In genomic region chr1:234961468-234962339, GRCh38 we compare ENCODE assay signal across 8 cellular contexts.
DNase-seq lines count a peak whose midpoint lies in the region; ATAC-seq and TF ChIP-seq lines count a peak whose summit lies in the region.

No MANE protein-coding gene starts in this region.

- peak in 1 of 4 donors; percentile 28 for TF ChIP-seq POLR2A in upper lobe of left lung (IDR thresholded peaks at IDR 0.05)

- ATAC-seq in lower lobe of right lung (peak; percentile 37 to 45), upper lobe of left lung (ENCODE audit: low FRiP score in 2 of 2) (peak; percentile 63 to 68)

- H3K4me1 ChIP-seq in lower lobe of right lung (peaks cover 86% of the 10 kb centered on the region), upper lobe of left lung (peaks cover 58 to 81% (median 68%) of the 10 kb centered on the region in 4 donors)

- H3K27me3 Mint-ChIP-seq in activated naive CD4-positive, alpha-beta T cell treated with anti-CD3 and anti-CD28 coated beads for 36 hours (ENCODE audit: low read depth) = no peaks in the 10 kb centered on the region

- no peak for TF ChIP-seq CTCF in LNCaP clone FGC (IDR thresholded peaks at IDR 0.05; ENCODE audit: control insufficient read depth, extremely low read depth, insufficient read depth)
- no peak for TF ChIP-seq CTCF in astrocyte of the spinal cord (IDR thresholded peaks at IDR 0.05; ENCODE audit: low read depth, low read length)
- no peak for TF ChIP-seq CTCF in lower lobe of right lung (IDR thresholded peaks at IDR 0.05)
- TF ChIP-seq CTCF in upper lobe of left lung (IDR thresholded peaks at IDR 0.05) = no peak

- in situ Hi-C loops in astrocyte of the spinal cord (cut with HindIII; ENCODE audit: low sequenced_read_pairs) = loop anchor here (25.0 kb wide), 2 partner anchors 224 to 349 kb away; partner anchors contain the start of gene IRF2BP2

- no peak for TF ChIP-seq EP300 in upper lobe of left lung (IDR thresholded peaks at IDR 0.05)

- H3K4me3 Mint-ChIP-seq in activated naive CD4-positive, alpha-beta T cell treated with anti-CD3 and anti-CD28 coated beads for 36 hours = peak overlapping the region; percentile 23

- H3K4me1 Mint-ChIP-seq in activated naive CD4-positive, alpha-beta T cell treated with anti-CD3 and anti-CD28 coated beads for 36 hours (ENCODE audit: low read depth) = peaks cover 88% of the 10 kb centered on the region

- CTCF ChIA-PET in activated naive CD4-positive, alpha-beta T cell treated with anti-CD3 and anti-CD28 coated beads for 36 hours (lab: Charles Lee) = interaction anchor here (0.8 to 1.7 kb wide), 10 partner anchors 13 to 129 kb away, joined by 3 to 8 read pairs (median 3); no protein-coding TSS in a partner anchor

- no peaks in the 10 kb centered on the region for H3K27me3 ChIP-seq in lower lobe of right lung (ENCODE audit: low read depth)
- no peaks in the 10 kb centered on the region for H3K27me3 ChIP-seq in upper lobe of left lung

- WGBS in upper lobe of left lung, 2 donors = 52 to 56% methylated on average over 7 to 9 of the region's 9 CpGs

- no peaks in the 10 kb centered on the region for H3K9me3 ChIP-seq in lower lobe of right lung
- H3K9me3 ChIP-seq in upper lobe of left lung = no peaks in the 10 kb centered on the region

- H3K9me3 Mint-ChIP-seq in activated naive CD4-positive, alpha-beta T cell treated with anti-CD3 and anti-CD28 coated beads for 36 hours = no peaks in the 10 kb centered on the region

- no peak for DNase-seq in activated naive CD4-positive, alpha-beta T cell treated with anti-CD3 and anti-CD28 coated beads for 36 hours
- no peak for DNase-seq in activated naive CD4-positive, alpha-beta T cell treated with anti-CD3 and anti-CD28 coated beads, Interleukin-2, amount 50 U/mL, for 16 hours
- peak; percentile 96 for DNase-seq in LNCaP clone FGC (ENCODE audit: low read depth)
- DNase-seq in astrocyte of the spinal cord (ENCODE audit: low read depth, low spot score) = peak; percentile 94
- no peak for DNase-seq in lower lobe of right lung
- DNase-seq in upper lobe of left lung = no peak
- DNase-seq in stimulated activated CD4-positive, alpha-beta T cell treated with anti-CD3 and anti-CD28 coated beads, Interleukin-12 subunit alpha, Interleukin-12 subunit beta, amount 100 ng/mL, for 4 hours = no peak
- no peak for DNase-seq in cerebellar cortex (ENCODE audit: low spot score)

- no peak overlapping the region for H3K4me3 ChIP-seq in LNCaP clone FGC (ENCODE audit: low read depth, low read length)
- no peak overlapping the region for H3K4me3 ChIP-seq in astrocyte of the spinal cord (ENCODE audit: low read depth, low read length)
- H3K4me3 ChIP-seq in lower lobe of right lung = no peak overlapping the region
- no peak overlapping the region for H3K4me3 ChIP-seq in upper lobe of left lung

- peak overlapping the region; percentile 86 for H3K27ac ChIP-seq in lower lobe of right lung
- H3K27ac ChIP-seq in upper lobe of left lung = peak overlapping the region; percentile 82 to 89 (median 88)

- H3K36me3 ChIP-seq in lower lobe of right lung = no peaks in the 10 kb centered on the region
- no peaks in the 10 kb centered on the region for H3K36me3 ChIP-seq in upper lobe of left lung

- intact Hi-C loops in activated naive CD4-positive, alpha-beta T cell treated with anti-CD3 and anti-CD28 coated beads for 36 hours (cut with micrococcal nuclease) = loop anchor here (2.0 to 5.0 kb wide), 3 partner anchors 189 to 554 kb away; partner anchors contain the start of genes ARID4B and GGPS1
- intact Hi-C loops in lower lobe of right lung (cut with DNase I) = no loop called here

- peak overlapping the region; percentile 97 for H3K27ac Mint-ChIP-seq in activated naive CD4-positive, alpha-beta T cell treated with anti-CD3 and anti-CD28 coated beads for 36 hours

- H3K36me3 Mint-ChIP-seq in activated naive CD4-positive, alpha-beta T cell treated with anti-CD3 and anti-CD28 coated beads for 36 hours (ENCODE audit: low read depth) = no peaks in the 10 kb centered on the region

Comparison
In these comparisons a context has a peak if more than half of its experiments do, and no peak if none do; other contexts are left out.
1. DNase-seq: peak in LNCaP clone FGC (single experiment) and astrocyte of the spinal cord (single experiment); none in activated naive CD4-positive, alpha-beta T cell treated with anti-CD3 and anti-CD28 coated beads for 36 hours (single experiment), activated naive CD4-positive, alpha-beta T cell treated with anti-CD3 and anti-CD28 coated beads, Interleukin-2, amount 50 U/mL, for 16 hours (single experiment), lower lobe of right lung (single experiment), upper lobe of left lung (0 of 2), stimulated activated CD4-positive, alpha-beta T cell treated with anti-CD3 and anti-CD28 coated beads, Interleukin-12 subunit alpha, Interleukin-12 subunit beta, amount 100 ng/mL, for 4 hours (single experiment) and cerebellar cortex (single experiment).